In genomic region chr11:1869427-1870325, GRCh38 we compare ENCODE assay signal across 11 cellular contexts. TPM values are rescaled to one million over a fixed set of nuclear protein-coding genes. Genes with fewer than 3 reads are reported as not detected.
DNase-seq lines count a peak whose midpoint lies in the region; ATAC-seq, FAIRE-seq and TF ChIP-seq lines count a peak whose summit lies in the region.
"Had no signal": no experiment of that assay in that cellular context is flagged by ENCODE, and none has a peak within 500 bp of the region (broad histone marks: within the 10 kb centered on the region; RNA-seq: fewer than 3 reads in every experiment).

No MANE protein-coding gene starts in this region.

- 41 to 59% (median 44%) methylated on average over 25 to 34 of the region's 34 CpGs for WGBS in adrenal gland, 4 donors

- no peaks in the 10 kb centered on the region for H3K36me3 ChIP-seq in adrenal gland (replicated peaks in 1 of 2)
- no peaks in the 10 kb centered on the region for H3K36me3 ChIP-seq in mucosa of stomach (ENCODE audit: control insufficient read depth, insufficient read depth, low read length)

- TF ChIP-seq CTCF in 22Rv1 (IDR thresholded peaks at IDR 0.05) (peak; percentile 58), adrenal gland (IDR thresholded peaks at IDR 0.05) (peak in 5 of 6 experiments; percentile 23 to 43 (median 38))

- no peak for FAIRE-seq in GM12892 (lab: Jason Lieb, UNC)

- peak overlapping the region in 3 of 4 donors; percentile 32 to 81 (median 60) for H3K4me3 ChIP-seq in adrenal gland
- H3K4me3 ChIP-seq in mucosa of stomach (ENCODE audit: low read length) = no peak overlapping the region

- intact Hi-C loops in adrenal gland (cut with DNase I) = no loop called here

- H3K27me3 ChIP-seq in adrenal gland (no peaks in the 10 kb centered on the region), mucosa of stomach (ENCODE audit: control insufficient read depth, insufficient read depth, low read length) (peaks cover 13% of the 10 kb centered on the region)

- DNase-seq in GM12892 (ENCODE audit: insufficient read length) = no peak
- DNase-seq in adrenal gland = peak in 3 of 7 donors; percentile 66 to 74 (median 73)
- no peak for DNase-seq in CD1c-positive myeloid dendritic cell (ENCODE audit: extremely low spot score)
- DNase-seq in dedifferentiated amniotic fluid mesenchymal stem cell (ENCODE audit: extremely low spot score) = no peak
- DNase-seq: activated CD8-positive, alpha-beta memory T cell treated with anti-CD3 and anti-CD28 coated beads, Interleukin-2, amount 50 U/mL, for 4 hours; stimulated activated CD8-positive, alpha-beta memory T cell treated with anti-CD3 and anti-CD28 coated beads, Interleukin-4, amount 100 ng/mL, for 48 hours had no signal

- TF ChIP-seq POLR2A in GM12892 (IDR thresholded peaks at IDR 0.05; ENCODE audit: low read depth, low read length) (peak; percentile 25; the same call in 1 of the 2 replicates), adrenal gland (IDR thresholded peaks at IDR 0.05) (peak; percentile 27 to 37)

- H3K4me1 ChIP-seq in adrenal gland (replicated peaks in 1 of 2) = peaks cover 20 to 50% of the 10 kb centered on the region in 2 donors
- no peaks in the 10 kb centered on the region for H3K4me1 ChIP-seq in mucosa of stomach (ENCODE audit: control insufficient read depth, insufficient read depth, low read length)

- H3K27ac ChIP-seq in 22Rv1 (no peak overlapping the region), adrenal gland (peak overlapping the region; percentile 71 to 97 (median 88))

- H3K9me3 ChIP-seq in adrenal gland (replicated peaks in 1 of 3) (no peaks in the 10 kb centered on the region), mucosa of stomach (ENCODE audit: control insufficient read depth, low read length) (no peaks in the 10 kb centered on the region)

- peak overlapping the region; percentile 25 for H3K9ac ChIP-seq in mucosa of stomach (ENCODE audit: low read length)

- ATAC-seq in HG03520 (IDR thresholded peaks at IDR 0.05; ENCODE audit: unreplicated experiment) (no peak), HG02571 (IDR thresholded peaks at IDR 0.05; ENCODE audit: unreplicated experiment) (no peak)

RNA-seq across cellular contexts. Expression of gene LSP1, which starts 16.8 kb away (rescaled TPM):
- polyA plus RNA-seq in GM12892 (2012; ENCODE audit: missing spikeins) = 302 TPM
- total RNA-seq in adrenal gland = 100 to 1,000 TPM; 158 to 323 (median 250) TPM
- polyA plus RNA-seq in adrenal gland = 1,000 to 10,000 TPM in 1 of 3 donors, 100 to 1,000 TPM in 2; 319 to 1,341 (median 324) TPM

RNA-seq across cellular contexts. Expression of gene PRR33, which starts 22.0 kb away (rescaled TPM):
- 2.0 TPM for polyA plus RNA-seq in GM12892 (2012; ENCODE audit: missing spikeins)
- total RNA-seq in adrenal gland = under 1 TPM in 4 of 8 donors, not detected in 4; 0.07 to 0.30 (median 0.15) TPM
- polyA plus RNA-seq in adrenal gland = 1 to 10 TPM in 2 of 3 donors, not detected in 1; 1.1 to 2.3 TPM
- total RNA-seq: mononuclear cell had no signal

RNA-seq across cellular contexts. Expression of gene TNNI2, which starts 30.9 kb away (rescaled TPM):
- 0.76 TPM for polyA plus RNA-seq in GM12892 (2012; ENCODE audit: missing spikeins)
- total RNA-seq in adrenal gland = 1 to 10 TPM in 3 of 8 donors, under 1 TPM in 2, not detected in 3; 0.55 to 4.2 (median 1.4) TPM
- 10 to 100 TPM in 2 of 3 donors, 1 to 10 TPM in 1; 1.9 to 21.8 (median 12.0) TPM for polyA plus RNA-seq in adrenal gland

RNA-seq across cellular contexts. Expression of gene SYT8, which starts 34.9 kb away (rescaled TPM):
- polyA plus RNA-seq in GM12892 (2012; ENCODE audit: missing spikeins) = 0.38 TPM
- 1 to 10 TPM in 1 of 8 donors, under 1 TPM in 1, not detected in 6; 0.61 to 1.2 TPM for total RNA-seq in adrenal gland
- 1 to 10 TPM in 1 of 3 donors, under 1 TPM in 1, not detected in 1; 0.91 to 3.1 TPM for polyA plus RNA-seq in adrenal gland
- total RNA-seq: mononuclear cell had no signal

RNA-seq across cellular contexts. Expression of gene TNNT3, which starts 49.8 kb away (rescaled TPM):
- 0.74 TPM for polyA plus RNA-seq in GM12892 (2012; ENCODE audit: missing spikeins)
- total RNA-seq in adrenal gland = 1 to 10 TPM in 4 of 8 donors, under 1 TPM in 3, not detected in 1; 0.81 to 8.7 (median 3.4) TPM
- 10 to 100 TPM in 1 of 3 donors, 1 to 10 TPM in 2; 1.0 to 10.6 (median 5.8) TPM for polyA plus RNA-seq in adrenal gland
